Comparison of ENCODE assay signal across 29 cellular contexts in the genomic region with DNA sequence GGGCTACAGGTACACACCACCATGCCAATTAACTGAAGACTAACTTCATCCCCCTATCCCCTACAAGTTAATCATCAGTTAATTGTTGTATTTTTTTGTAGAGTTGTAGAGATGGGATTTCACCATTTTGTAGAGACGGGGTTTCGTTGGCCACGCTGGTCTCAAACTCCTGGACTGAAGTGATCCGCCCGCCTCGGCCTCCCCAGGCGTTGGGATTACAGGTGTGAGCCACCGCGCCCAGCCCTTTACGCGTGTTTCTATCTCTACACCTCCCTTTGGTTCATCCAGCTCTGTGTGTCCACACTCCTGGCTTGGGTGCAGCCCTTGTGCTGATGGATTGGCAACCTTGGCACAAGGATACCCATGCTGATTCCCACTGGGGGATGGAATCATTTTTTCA.
"Had no signal": no experiment of that assay in that cellular context is flagged by ENCODE, and none has a peak within 500 bp of the region (broad histone marks: within the 10 kb centered on the region; RNA-seq: fewer than 3 reads in every experiment).

No MANE protein-coding gene starts in this region.

- H3K9me3 ChIP-seq: pancreas, prostate gland, testis, thyroid gland, transverse colon, upper lobe of left lung had no signal

- H3K27me3 ChIP-seq: pancreas, stomach, testis, thyroid gland, transverse colon, upper lobe of left lung had no signal

- H3K36me3 ChIP-seq: lower lobe of right lung, pancreas, prostate gland, stomach, thyroid gland, transverse colon, upper lobe of left lung had no signal

- DNase-seq: head of caudate nucleus; hippocampal formation; immature natural killer cell; left ventricle myocardium superior; lower lobe of right lung; mammary epithelial cell; mesenchymal stem cell; naive B cell; natural killer cell; pancreas; posterior cingulate gyrus; retina; right cardiac atrium; stimulated activated CD4-positive, alpha-beta T cell treated with anti-CD3 and anti-CD28 coated beads, Interleukin-12 subunit alpha, Interleukin-12 subunit beta, amount 100 ng/mL, for 4 hours; stimulated activated CD4-positive, alpha-beta T cell treated with anti-CD3 and anti-CD28 coated beads, Interleukin-15, amount 100 ng/mL, for 24 hours; stimulated activated CD4-positive, alpha-beta T cell treated with anti-CD3 and anti-CD28 coated beads, Interleukin-2, amount 100 ng/mL, for 24 hours; stimulated activated CD4-positive, alpha-beta T cell treated with anti-CD3 and anti-CD28 coated beads, Interleukin-4, amount 100 ng/mL, for 1 hour; stimulated activated naive B cell treated with anti-CD40 and anti-IgM and Interleukin-4, amounts not matched to agents 10 μg/mL and 1 μg/mL and 100 μg/mL, for 72 hours; stimulated activated naive CD8-positive, alpha-beta T cell treated with anti-CD3 and anti-CD28 coated beads, Interleukin-15, Interleukin-2, amounts not matched to agents 100 U/mL and 50 U/mL, for 24 hours; stomach; testis; thyroid gland; transverse colon had no signal

- ATAC-seq: left lobe of liver; left ventricle myocardium superior; lower lobe of right lung; natural killer cell; pancreas; right cardiac atrium; sciatic nerve; stimulated activated naive B cell treated with anti-CD40 and anti-IgM and Interleukin-4, amounts not matched to agents 10 μg/mL and 1 μg/mL and 100 μg/mL, for 72 hours; stimulated activated naive CD8-positive, alpha-beta T cell treated with anti-CD3 and anti-CD28 coated beads, Interleukin-15, Interleukin-2, amounts not matched to agents 100 U/mL and 50 U/mL, for 24 hours had no signal

- H3K4me3 Mint-ChIP-seq: immature natural killer cell; mesothelial cell of epicardium; natural killer cell; stimulated activated naive B cell treated with anti-CD40 and anti-IgM and Interleukin-4, amounts not matched to agents 10 μg/mL and 1 μg/mL and 100 μg/mL, for 72 hours had no signal

- H3K4me1 ChIP-seq: lower lobe of right lung, pancreas, prostate gland, stomach, testis, thyroid gland, transverse colon, upper lobe of left lung had no signal

- H3K4me3 ChIP-seq: lower lobe of right lung, pancreas, prostate gland, skin epidermis, stomach, testis, thyroid gland, transverse colon, upper lobe of left lung had no signal

- H3K9me3 Mint-ChIP-seq: immature natural killer cell, natural killer cell had no signal

- H3K27ac ChIP-seq: lower lobe of right lung, pancreas, prostate gland, skin epidermis, stomach, testis, thyroid gland, transverse colon, upper lobe of left lung had no signal

- H3K4me1 Mint-ChIP-seq: immature natural killer cell, natural killer cell had no signal

- H3K36me3 Mint-ChIP-seq: immature natural killer cell; natural killer cell; stimulated activated naive B cell treated with anti-CD40 and anti-IgM and Interleukin-4, amounts not matched to agents 10 μg/mL and 1 μg/mL and 100 μg/mL, for 72 hours had no signal

- H3K27ac Mint-ChIP-seq: immature natural killer cell; mesothelial cell of epicardium; natural killer cell; stimulated activated naive B cell treated with anti-CD40 and anti-IgM and Interleukin-4, amounts not matched to agents 10 μg/mL and 1 μg/mL and 100 μg/mL, for 72 hours had no signal
